In the genomic region with DNA sequence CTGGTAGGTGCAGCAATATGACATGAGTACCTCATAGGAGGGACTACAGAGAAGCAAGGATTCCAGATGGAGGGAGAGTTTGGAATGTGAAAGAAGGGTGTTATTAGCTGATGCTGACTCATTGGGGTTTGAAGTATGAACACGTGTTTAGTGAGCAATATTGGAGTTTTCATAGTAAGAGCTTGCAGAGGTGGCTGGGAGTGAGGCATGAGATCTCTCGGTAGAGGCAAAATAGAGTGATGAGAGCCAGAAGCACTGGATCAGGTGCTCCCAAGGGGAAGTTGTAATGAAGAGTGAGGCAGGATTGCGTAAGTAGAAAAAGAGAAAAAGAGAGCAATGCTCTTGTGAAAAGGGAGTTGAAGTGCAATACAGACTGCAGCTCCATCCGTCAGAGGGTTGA, we compare ENCODE assay signal across 17 cellular contexts. TPM values are rescaled to one million over a fixed set of nuclear protein-coding genes. Genes with fewer than 3 reads are reported as not detected.
DNase-seq lines count a peak whose midpoint lies in the region; FAIRE-seq and TF ChIP-seq lines count a peak whose summit lies in the region.
"Had no signal": no experiment of that assay in that cellular context is flagged by ENCODE, and none has a peak within 500 bp of the region (broad histone marks: within the 10 kb centered on the region; RNA-seq: fewer than 3 reads in every experiment).

No MANE protein-coding gene starts in this region.

- H3K4me2 ChIP-seq in astrocyte (ENCODE audit: low read length) = no peak overlapping the region

- no peak overlapping the region for H3K4me3 ChIP-seq in BJ (ENCODE audit: low read depth, low read length)
- H3K4me3 ChIP-seq in astrocyte (ENCODE audit: insufficient read depth, low read depth, low read length) = no peak overlapping the region
- H3K4me3 ChIP-seq: thoracic aorta had no signal

- H3K27me3 ChIP-seq in BJ (ENCODE audit: control insufficient read depth, insufficient read depth, low read length) (no peaks in the 10 kb centered on the region), astrocyte (ENCODE audit: insufficient read depth, low read length) (no peaks in the 10 kb centered on the region)

- no peaks in the 10 kb centered on the region for H3K36me3 ChIP-seq in BJ (ENCODE audit: control insufficient read depth, insufficient read depth, low read length)
- H3K36me3 ChIP-seq in astrocyte (ENCODE audit: insufficient read depth, low read length) = no peaks in the 10 kb centered on the region
- H3K36me3 ChIP-seq: thoracic aorta had no signal

- H3K36me3 Mint-ChIP-seq in astrocyte (ENCODE audit: low read depth, unreplicated experiment) = no peaks in the 10 kb centered on the region

- no peaks in the 10 kb centered on the region for H3K9me3 Mint-ChIP-seq in astrocyte (ENCODE audit: unreplicated experiment)
- H3K9me3 Mint-ChIP-seq: activated B cell treated with CpG ODN at 0.5 μM for 24 hours had no signal

- no peaks in the 10 kb centered on the region for H3K4me1 ChIP-seq in astrocyte (ENCODE audit: insufficient read depth, low read length)

- H4K20me1 ChIP-seq in astrocyte (ENCODE audit: insufficient read depth, low read length) = no peaks in the 10 kb centered on the region

- H3K4me3 Mint-ChIP-seq in astrocyte (ENCODE audit: unreplicated experiment) = no peak overlapping the region
- H3K4me3 Mint-ChIP-seq: activated B cell treated with CpG ODN at 0.5 μM for 24 hours, memory B cell had no signal

- in situ Hi-C loops in KBM-7 (cut with MboI; ENCODE audit: low pct_unique_long_range_greater_than_20kb, low sequenced_read_pairs) = no loop called here

- no peak overlapping the region for H3K27ac Mint-ChIP-seq in astrocyte (ENCODE audit: unreplicated experiment)
- H3K27ac Mint-ChIP-seq: activated B cell treated with CpG ODN at 0.5 μM for 24 hours, memory B cell had no signal

- intact Hi-C loops in posterior vena cava (cut with DNase I) = loop anchor here in 1 of 2 donors (10.0 kb wide), 1 partner anchor 295 kb away; no protein-coding TSS in a partner anchor

- DNase-seq in BJ (ENCODE audit: low read depth) = peak; percentile 31
- peak; percentile 49 for DNase-seq in KBM-7
- peak; percentile 88 for DNase-seq in astrocyte (ENCODE audit: low read depth)
- peak; percentile 12 for DNase-seq in medulla oblongata (ENCODE audit: extremely low spot score)
- DNase-seq in NK-92 treated with Interleukin-12 subunit alpha and Interleukin-12 subunit beta, amount 100 ng/mL, for 24 hours (lab: John Stamatoyannopoulos, UW) = no peak
- DNase-seq in posterior vena cava (ENCODE audit: low spot score) = no peak
- no peak for DNase-seq in HUDEP-2 (lab: John Stamatoyannopoulos, UW; ENCODE audit: unreplicated experiment in 76 of 76)
- DNase-seq in DMS79 (lab: John Stamatoyannopoulos, UW) = no peak
- DNase-seq: activated B cell treated with CpG ODN at 0.5 μM for 24 hours; central memory CD4-positive, alpha-beta T cell; glutamatergic neuron; NCI-H2081; posterior cingulate gyrus; Right ventricle myocardium superior had no signal

- no peaks in the 10 kb centered on the region for H3K79me2 ChIP-seq in astrocyte (ENCODE audit: insufficient read depth, low read length)

- H3K27me3 Mint-ChIP-seq in astrocyte (ENCODE audit: low read depth, unreplicated experiment) = no peaks in the 10 kb centered on the region
- H3K27me3 Mint-ChIP-seq: activated B cell treated with CpG ODN at 0.5 μM for 24 hours had no signal

- H3K27ac ChIP-seq in astrocyte (ENCODE audit: low read depth, low read length) = no peak overlapping the region
- H3K27ac ChIP-seq: thoracic aorta had no signal

- no peak for FAIRE-seq in astrocyte (lab: Jason Lieb, UNC)
- FAIRE-seq: D721Med had no signal

- no peak overlapping the region for H3K9ac ChIP-seq in astrocyte (ENCODE audit: low read length)

- peaks cover 6% of the 10 kb centered on the region for H3K4me1 Mint-ChIP-seq in astrocyte (ENCODE audit: low read depth, unreplicated experiment)
- H3K4me1 Mint-ChIP-seq: activated B cell treated with CpG ODN at 0.5 μM for 24 hours, memory B cell had no signal

- POLR2A ChIA-PET in BJ (lab: Charles Lee) = no interaction called here

- CTCF ChIA-PET in BJ (lab: Yijun Ruan, JAX) = no interaction called here

- no peak overlapping the region for H2AFZ ChIP-seq in astrocyte (ENCODE audit: low read depth, low read length)

- TF ChIP-seq CTCF in BJ (IDR thresholded peaks at IDR 0.05; ENCODE audit: insufficient read depth, low read depth, low read length) = no peak
- no peak for TF ChIP-seq CTCF in astrocyte (IDR thresholded peaks at IDR 0.05; ENCODE audit: insufficient read depth, low read depth, low read length)

- no peaks in the 10 kb centered on the region for H3K9me3 ChIP-seq in astrocyte (ENCODE audit: insufficient read depth, low read depth, low read length)
- H3K9me3 ChIP-seq: thoracic aorta had no signal

RNA-seq across cellular contexts. Expression of a gene that starts 42.1 kb away (rescaled TPM):
- 333 and 645 TPM in 2 replicates for polyA plus RNA-seq in BJ (2011; rRNA removed)
- polyA minus RNA-seq in BJ (2011; rRNA and poly(A)+ RNA removed) = 118 and 173 TPM in 2 replicates
- 73.5 and 104 TPM in 2 replicates for total RNA-seq in astrocyte
- total RNA-seq in posterior vena cava = 100 to 1,000 TPM; 110 to 169 TPM
- total RNA-seq: activated B cell treated with CpG ODN at 0.5 μM for 24 hours had no signal

Comparison
In these comparisons a context has a peak if more than half of its experiments do, and no peak if none do; other contexts are left out.
1. DNase-seq: peak in BJ (single experiment), KBM-7 (single experiment), astrocyte (single experiment) and medulla oblongata (single experiment); none in NK-92 treated with Interleukin-12 subunit alpha and Interleukin-12 subunit beta, amount 100 ng/mL, for 24 hours (single experiment), posterior vena cava (single experiment), HUDEP-2 (0 of 76) and DMS79 (single experiment).